Comparison of ENCODE assay signal across 8 cellular contexts in the genomic region with DNA sequence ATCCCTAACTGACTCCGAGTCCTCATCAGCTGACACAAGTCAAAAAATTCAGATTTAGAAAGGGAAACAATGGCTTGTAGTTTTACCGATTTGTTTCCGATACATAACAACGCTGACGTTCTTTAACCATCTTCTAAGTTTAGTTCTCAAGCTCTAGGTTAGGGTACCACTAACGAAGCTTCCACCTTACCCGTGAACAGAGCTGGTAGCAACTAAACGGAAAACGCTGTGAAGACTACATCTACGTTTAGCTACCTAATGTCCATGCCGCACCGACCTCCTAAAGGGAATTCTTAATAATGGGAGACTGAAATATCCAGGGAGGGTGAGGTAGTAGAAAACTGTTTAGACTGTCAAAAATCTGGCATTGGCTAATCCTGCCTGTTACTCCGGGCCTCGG. TPM values are rescaled to one million over a fixed set of nuclear protein-coding genes. Genes with fewer than 3 reads are reported as not detected.
DNase-seq lines count a peak whose midpoint lies in the region; ATAC-seq, FAIRE-seq and TF ChIP-seq lines count a peak whose summit lies in the region.

No MANE protein-coding gene starts in this region.

- intact Hi-C loops in pancreas (cut with DNase I): no loop called here

- H3K4me2 ChIP-seq in DOHH2 (ENCODE audit: low read length): peak overlapping the region; percentile 91

- peaks cover 79% of the 10 kb centered on the region for H3K79me2 ChIP-seq in DOHH2 (ENCODE audit: control insufficient read depth, low read length)

- H4K20me1 ChIP-seq in DOHH2 (ENCODE audit: control insufficient read depth, insufficient read depth, low read depth, low read length): peaks cover 24% of the 10 kb centered on the region

- DNase-seq in OCI-M1 (lab: John Stamatoyannopoulos, UW) (peak; percentile 32), epithelial cell of proximal tubule (ENCODE audit: low read depth) (no peak), pancreas (no peak), HPDE6-E6E7 (ENCODE audit: extremely low spot score) (no peak), NCI-H510A (lab: John Stamatoyannopoulos, UW) (no peak), H54 (ENCODE audit: insufficient read length, low spot score) (no peak)

- H3K36me3 ChIP-seq in DOHH2 (ENCODE audit: control insufficient read depth, low read length) (peaks cover 57% of the 10 kb centered on the region), pancreas (peaks cover 0 to 18% (median 0%) of the 10 kb centered on the region in 3 donors)

- H3F3A ChIP-seq in DOHH2 (ENCODE audit: control insufficient read depth, insufficient read depth): no peaks in the 10 kb centered on the region

- 3% methylated on average over 14 of the region's 14 CpGs for WGBS in pancreas, 2 donors

- ATAC-seq in pancreas (no peak), GM21825 (IDR thresholded peaks at IDR 0.05; ENCODE audit: unreplicated experiment) (no peak)

- TF ChIP-seq CTCF in DOHH2 (IDR thresholded peaks at IDR 0.05; ENCODE audit: low read depth, low read length, poor library complexity, severe bottlenecking) (no peak), epithelial cell of proximal tubule (conservative IDR thresholded peaks at IDR 0.05; ENCODE audit: low read depth, low read length) (no peak), pancreas (IDR thresholded peaks at IDR 0.05) (no peak)

- peaks cover 28% of the 10 kb centered on the region for H3K4me1 ChIP-seq in DOHH2 (ENCODE audit: control insufficient read depth, low read length)
- H3K4me1 ChIP-seq in pancreas: peaks cover 7 to 16% (median 13%) of the 10 kb centered on the region in 3 donors

- FAIRE-seq in pancreas (lab: Jason Lieb, UNC): no peak
- no peak for FAIRE-seq in H54 (lab: Jason Lieb, UNC)

- 0 out of 2 replicates have a peak overlapping the region, but pooled peaks have one; percentile 58 for H3K27ac ChIP-seq in DOHH2 (ENCODE audit: low read depth, low read length)
- peak overlapping the region in 2 of 4 donors; percentile 75 to 95 for H3K27ac ChIP-seq in pancreas

- no peaks in the 10 kb centered on the region for H3K9me3 ChIP-seq in DOHH2 (ENCODE audit: control insufficient read depth, insufficient read depth, low read length)
- no peaks in the 10 kb centered on the region for H3K9me3 ChIP-seq in pancreas

- H3K4me3 ChIP-seq in DOHH2 (ENCODE audit: low read length) (peak overlapping the region; percentile 93), epithelial cell of proximal tubule (ENCODE audit: low read depth, low read length) (peak overlapping the region; percentile 98), pancreas (peak overlapping the region; percentile 58 to 99 (median 77))

- no peak for TF ChIP-seq POLR2A in H54 (IDR thresholded peaks at IDR 0.05; ENCODE audit: low read depth, low read length)

- H3K27me3 ChIP-seq in DOHH2 (ENCODE audit: control insufficient read depth, low read length) (no peaks in the 10 kb centered on the region), pancreas (no peaks in the 10 kb centered on the region)

- H3K9me2 ChIP-seq in DOHH2 (replicated peaks; ENCODE audit: control insufficient read depth, low read length): no peaks in the 10 kb centered on the region

RNA-seq across cellular contexts. Expression of a gene that starts 1.0 kb away (rescaled TPM):
- total RNA-seq in epithelial cell of proximal tubule: 74.8 and 104 TPM in 2 replicates
- total RNA-seq in pancreas: 10 to 100 TPM; 21.2 to 38.0 (median 27.0) TPM
- 10 to 100 TPM; 12.2 to 18.7 TPM for polyA plus RNA-seq in pancreas

RNA-seq across cellular contexts. Expression of a gene that starts 12.0 kb away (rescaled TPM):
- total RNA-seq in epithelial cell of proximal tubule (14.1 and 27.9 TPM in 2 replicates), pancreas (10 to 100 TPM; 13.5 to 21.4 (median 17.2) TPM)
- 10 to 100 TPM; 18.6 to 32.9 TPM for polyA plus RNA-seq in pancreas

RNA-seq across cellular contexts. Expression of a gene that starts 44.4 kb away (rescaled TPM):
- total RNA-seq in epithelial cell of proximal tubule: 43.8 and 47.3 TPM in 2 replicates
- 10 to 100 TPM in 5 of 6 donors, 1 to 10 TPM in 1; 9.0 to 27.5 (median 14.0) TPM for total RNA-seq in pancreas
- polyA plus RNA-seq in pancreas: 10 to 100 TPM; 13.6 to 18.5 TPM

RNA-seq across cellular contexts. Expression of a gene that starts 59.1 kb away (rescaled TPM):
- 14.9 and 16.5 TPM in 2 replicates for total RNA-seq in epithelial cell of proximal tubule
- 10 to 100 TPM; 17.0 to 28.9 (median 20.4) TPM for total RNA-seq in pancreas
- polyA plus RNA-seq in pancreas: 10 to 100 TPM; 10.2 to 13.3 TPM
